Comparison of ENCODE assay signal across 26 cellular contexts in genomic region chr7:138388673-138389491, GRCh38.
DNase-seq lines count a peak whose midpoint lies in the region; ATAC-seq and TF ChIP-seq lines count a peak whose summit lies in the region.
"Had no signal": no experiment of that assay in that cellular context is flagged by ENCODE, and none has a peak within 500 bp of the region (broad histone marks: within the 10 kb centered on the region; RNA-seq: fewer than 3 reads in every experiment).

No MANE protein-coding gene starts in this region.

- H3K36me3 Mint-ChIP-seq in WTC11, result peaks cover 10% of the 10 kb centered on the region
- H3K36me3 Mint-ChIP-seq: activated CD8-positive, alpha-beta memory T cell treated with anti-CD3 and anti-CD28 coated beads, Interleukin-2, amount 10 ng/mL, durations not matched to agents 7 days and 5 days; CD8-positive, alpha-beta memory T cell; naive B cell had no signal

- no peaks in the 10 kb centered on the region for H3K36me3 ChIP-seq in kidney epithelial cell (ENCODE audit: control insufficient read depth, insufficient read depth, low read length)
- H3K36me3 ChIP-seq: ovary, tibial nerve had no signal

- no peaks in the 10 kb centered on the region for H3K27me3 ChIP-seq in kidney epithelial cell (ENCODE audit: control insufficient read depth, insufficient read depth, low read length)
- H3K27me3 ChIP-seq: ovary, tibial nerve had no signal

- no peaks in the 10 kb centered on the region for H3K4me1 Mint-ChIP-seq in WTC11
- H3K4me1 Mint-ChIP-seq: activated CD8-positive, alpha-beta memory T cell treated with anti-CD3 and anti-CD28 coated beads, Interleukin-2, amount 10 ng/mL, durations not matched to agents 7 days and 5 days; activated naive CD8-positive, alpha-beta T cell treated with anti-CD3 and anti-CD28 coated beads, Interleukin-2, amount 50 U/mL, for 24 hours; activated T-helper 17 cell treated with anti-CD3 and anti-CD28 coated beads, Interleukin-2, amount 50 U/mL, for 72 hours; CD8-positive, alpha-beta memory T cell; naive B cell had no signal

- no peak overlapping the region for H3K27ac Mint-ChIP-seq in WTC11
- H3K27ac Mint-ChIP-seq: activated CD8-positive, alpha-beta memory T cell treated with anti-CD3 and anti-CD28 coated beads, Interleukin-2, amount 10 ng/mL, durations not matched to agents 7 days and 5 days; activated naive CD8-positive, alpha-beta T cell treated with anti-CD3 and anti-CD28 coated beads, Interleukin-2, amount 50 U/mL, for 24 hours; activated T-helper 17 cell treated with anti-CD3 and anti-CD28 coated beads, Interleukin-2, amount 50 U/mL, for 72 hours; CD8-positive, alpha-beta memory T cell had no signal

- no peak overlapping the region for H3K4me3 Mint-ChIP-seq in WTC11
- H3K4me3 Mint-ChIP-seq: activated CD8-positive, alpha-beta memory T cell treated with anti-CD3 and anti-CD28 coated beads, Interleukin-2, amount 10 ng/mL, durations not matched to agents 7 days and 5 days; activated naive CD8-positive, alpha-beta T cell treated with anti-CD3 and anti-CD28 coated beads, Interleukin-2, amount 50 U/mL, for 24 hours; activated T-helper 17 cell treated with anti-CD3 and anti-CD28 coated beads, Interleukin-2, amount 50 U/mL, for 72 hours; CD8-positive, alpha-beta memory T cell; naive B cell had no signal

- ATAC-seq in WTC11 (no peak), HG03457 (IDR thresholded peaks at IDR 0.05; ENCODE audit: unreplicated experiment) (no peak)
- ATAC-seq: activated CD8-positive, alpha-beta memory T cell treated with anti-CD3 and anti-CD28 coated beads, Interleukin-2, amount 10 ng/mL, durations not matched to agents 7 days and 5 days; activated naive CD8-positive, alpha-beta T cell treated with anti-CD3 and anti-CD28 coated beads, Interleukin-2, amount 50 U/mL, for 24 hours; activated T-helper 17 cell treated with anti-CD3 and anti-CD28 coated beads, Interleukin-2, amount 50 U/mL, for 72 hours; esophagus mucosa; stimulated activated naive CD8-positive, alpha-beta T cell treated with anti-CD3 and anti-CD28 coated beads, Interleukin-15, Interleukin-2, amounts not matched to agents 100 U/mL and 50 U/mL, for 24 hours had no signal

- POLR2A ChIA-PET in WTC11 (lab: Charles Lee), result no interaction called here

- TF ChIP-seq CTCF in WTC11 (IDR thresholded peaks at IDR 0.05), result no peak
- TF ChIP-seq CTCF in kidney epithelial cell (IDR thresholded peaks at IDR 0.05; ENCODE audit: insufficient read depth, low read length, poor library complexity, severe bottlenecking), result no peak

- DNase-seq in HT1080 (ENCODE audit: low read depth), result peak; percentile 64
- no peak for DNase-seq in WTC11 (ENCODE audit: low spot score)
- DNase-seq in kidney epithelial cell (ENCODE audit: low read depth), result peak; percentile 69
- DNase-seq in renal cortical epithelial cell (ENCODE audit: low read depth), result peak; percentile 85
- DNase-seq in pons (ENCODE audit: low spot score), result no peak
- no peak for DNase-seq in cerebellum (ENCODE audit: low spot score)
- DNase-seq in NCI-H2196 treated with DMSO at 0.1 percent for 48 hours (lab: John Stamatoyannopoulos, UW; ENCODE audit: unreplicated experiment), result no peak
- DNase-seq: activated CD4-positive, alpha-beta T cell treated with anti-CD3 and anti-CD28 coated beads for 1 hour; activated CD8-positive, alpha-beta memory T cell treated with anti-CD3 and anti-CD28 coated beads, Interleukin-2, amount 10 ng/mL, durations not matched to agents 7 days and 5 days; activated naive CD8-positive, alpha-beta T cell treated with anti-CD3 and anti-CD28 coated beads, Interleukin-2, amount 50 U/mL, for 24 hours; CD8-positive, alpha-beta memory T cell; EL; Karpas-422; naive B cell; NCI-H1105; NCI-H526 treated with DMSO at 0.1 percent for 48 hours; ovary; SK-N-SH; stimulated activated CD4-positive, alpha-beta T cell treated with anti-CD3 and anti-CD28 coated beads, Interleukin-2, amount 100 ng/mL, for 24 hours; stimulated activated naive CD8-positive, alpha-beta T cell treated with anti-CD3 and anti-CD28 coated beads, Interleukin-15, Interleukin-2, amounts not matched to agents 100 U/mL and 50 U/mL, for 24 hours; T-helper 9 cell had no signal

- CTCF ChIA-PET in WTC11 (lab: Charles Lee), result no interaction called here

- no peaks in the 10 kb centered on the region for H3K27me3 Mint-ChIP-seq in WTC11 (ENCODE audit: low read depth)
- H3K27me3 Mint-ChIP-seq: activated CD8-positive, alpha-beta memory T cell treated with anti-CD3 and anti-CD28 coated beads, Interleukin-2, amount 10 ng/mL, durations not matched to agents 7 days and 5 days; activated naive CD8-positive, alpha-beta T cell treated with anti-CD3 and anti-CD28 coated beads, Interleukin-2, amount 50 U/mL, for 24 hours; activated T-helper 17 cell treated with anti-CD3 and anti-CD28 coated beads, Interleukin-2, amount 50 U/mL, for 72 hours had no signal

- H3K4me3 ChIP-seq in kidney epithelial cell (ENCODE audit: low read depth, low read length), result no peak overlapping the region
- H3K4me3 ChIP-seq: lung, ovary, tibial nerve had no signal

- peaks cover 22% of the 10 kb centered on the region for H3K9me3 Mint-ChIP-seq in WTC11
- H3K9me3 Mint-ChIP-seq: activated T-helper 17 cell treated with anti-CD3 and anti-CD28 coated beads, Interleukin-2, amount 50 U/mL, for 72 hours had no signal

TF ChIP-seq in WTC11, 78 proteins besides CTCF, POLR2A, EP300 and RAD21:
- peak; percentile 79 for TF ChIP-seq GABPB1 (CRISPR knock-in tag; IDR thresholded peaks at IDR 0.05)
- TF ChIP-seq IRF2 (CRISPR knock-in tag; IDR thresholded peaks at IDR 0.05; ENCODE audit: borderline replicate concordance, low read depth), result no peak
- TF ChIP-seq NR1H2 (CRISPR knock-in tag; IDR thresholded peaks at IDR 0.05), result no peak
- no peak for TF ChIP-seq MXD4 (CRISPR knock-in tag; IDR thresholded peaks at IDR 0.05; ENCODE audit: borderline replicate concordance)

Comparison
In these comparisons a context has a peak if more than half of its experiments do, and no peak if none do; other contexts are left out.
1. DNase-seq: peak in HT1080 (single experiment), kidney epithelial cell (single experiment) and renal cortical epithelial cell (single experiment); none in WTC11 (single experiment), pons (single experiment), cerebellum (single experiment) and NCI-H2196 treated with DMSO at 0.1 percent for 48 hours (single experiment).